In genomic region chr9:112097712-112098688, GRCh38 we compare ENCODE assay signal across 8 cellular contexts.
A peak's percentile ranks its signal among the peaks of the same experiment; 100 is the strongest.
DNase-seq lines count a peak whose midpoint lies in the region; ATAC-seq and TF ChIP-seq lines count a peak whose summit lies in the region.

No MANE protein-coding gene starts in this region.

- H3K4me1 Mint-ChIP-seq in naive B cell, result peaks cover 17 to 24% (median 18%) of the 10 kb centered on the region in 3 donors

- H3K9me3 ChIP-seq in HUES48 (ENCODE audit: control insufficient read depth, insufficient read depth, low read length) (no peaks in the 10 kb centered on the region), NT2/D1 (ENCODE audit: insufficient read depth, low read length) (no peaks in the 10 kb centered on the region)

- DNase-seq in GM04504 (ENCODE audit: low read depth) (peak; percentile 55), NT2/D1 (ENCODE audit: low read depth, low spot score) (peak; percentile 86), epithelial cell of esophagus (ENCODE audit: low read depth) (peak; percentile 80), naive B cell (peak; percentile 76)
- peak; percentile 15 for DNase-seq in activated CD8-positive, alpha-beta memory T cell treated with anti-CD3 and anti-CD28 coated beads, Interleukin-2, amount 50 U/mL, for 24 hours (ENCODE audit: extremely low read depth)
- peak; percentile 37 to 84 (median 48) for DNase-seq in stimulated activated naive CD4-positive, alpha-beta T cell (lab: John Stamatoyannopoulos, UW)
- no peak for DNase-seq in NK-92 treated with Interleukin-12 subunit alpha and Interleukin-12 subunit beta, amount 100 ng/mL, for 24 hours (lab: John Stamatoyannopoulos, UW)

- no peaks in the 10 kb centered on the region for H3K9me3 Mint-ChIP-seq in naive B cell

- H3K27me3 ChIP-seq in HUES48 (ENCODE audit: control insufficient read depth, insufficient read depth, low read length), result no peaks in the 10 kb centered on the region
- peaks cover 6% of the 10 kb centered on the region for H3K27me3 ChIP-seq in NT2/D1 (ENCODE audit: insufficient read depth, insufficient read length)

- H3K36me3 ChIP-seq in HUES48 (ENCODE audit: control insufficient read depth, insufficient read depth, low read length) (no peaks in the 10 kb centered on the region; the same call in 1 of the 2 replicates), NT2/D1 (ENCODE audit: insufficient read depth, insufficient read length, low read length) (peaks cover 8% of the 10 kb centered on the region)

- H3K4me3 ChIP-seq in HUES48 (ENCODE audit: low read depth, low read length), result peak overlapping the region; percentile 24; the same call in 1 of the 2 replicates
- no peak overlapping the region for H3K4me3 ChIP-seq in NT2/D1 (ENCODE audit: insufficient read length, low read depth)
- H3K4me3 ChIP-seq in epithelial cell of esophagus (ENCODE audit: low read length), result no peak overlapping the region

- no peaks in the 10 kb centered on the region for H3K27me3 Mint-ChIP-seq in naive B cell

- peak overlapping the region in 2 of 6 donors; percentile 57 to 81 for H3K27ac Mint-ChIP-seq in naive B cell

- H3K36me3 Mint-ChIP-seq in naive B cell, result peaks cover 0 to 5% of the 10 kb centered on the region in 2 donors

- ATAC-seq in naive B cell (ENCODE audit: low read depth in 2 of 2), result peak; percentile 96 to 98

- TF ChIP-seq CTCF in epithelial cell of esophagus (IDR thresholded peaks at IDR 0.05; ENCODE audit: insufficient read depth, low read depth, low read length, missing control alignments), result peak; percentile 96

- H3K4me1 ChIP-seq in HUES48 (ENCODE audit: control insufficient read depth, insufficient read depth, low read length) (peaks cover 16% of the 10 kb centered on the region), NT2/D1 (ENCODE audit: insufficient read depth, insufficient read length) (no peaks in the 10 kb centered on the region)

- peak overlapping the region; percentile 91 for H3K27ac ChIP-seq in HUES48 (ENCODE audit: low read depth, low read length)

- peak overlapping the region; percentile 37 for H3K9ac ChIP-seq in HUES48 (ENCODE audit: low read depth, low read length)
- no peak overlapping the region for H3K9ac ChIP-seq in NT2/D1 (ENCODE audit: insufficient read length, low read depth)

- peak overlapping the region in 1 of 8 donors; percentile 25 for H3K4me3 Mint-ChIP-seq in naive B cell
